ENCODE assay signal across 16 cellular contexts in the genomic region with DNA sequence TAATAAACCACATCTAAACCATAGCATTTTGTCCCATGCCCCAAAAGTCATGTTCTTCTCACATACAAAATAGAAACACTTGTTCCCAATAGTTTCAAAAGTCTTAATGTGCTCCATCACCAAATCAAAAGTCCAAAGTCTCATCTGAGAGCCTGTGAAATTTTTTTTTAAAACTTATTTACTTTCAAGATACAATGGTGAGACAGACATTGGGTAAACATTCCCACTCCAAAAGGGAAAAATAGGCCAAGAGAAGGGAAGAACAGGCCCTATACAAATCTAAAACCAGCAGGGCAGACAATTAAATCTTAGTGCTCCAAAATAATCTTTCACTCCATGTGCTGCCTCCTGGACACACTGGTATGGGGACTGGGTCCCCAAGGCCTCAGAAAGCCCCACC.
DNase-seq lines count a peak whose midpoint lies in the region; ATAC-seq and TF ChIP-seq lines count a peak whose summit lies in the region.
"Had no signal": no experiment of that assay in that cellular context is flagged by ENCODE, and none has a peak within 500 bp of the region (broad histone marks: within the 10 kb centered on the region; RNA-seq: fewer than 3 reads in every experiment).

No MANE protein-coding gene starts in this region.

- H3K36me3 Mint-ChIP-seq in MCF 10A (ENCODE audit: insufficient read depth, unreplicated experiment) = no peaks in the 10 kb centered on the region

- CTCF ChIA-PET in mammary epithelial cell (lab: Charles Lee; ENCODE audit: low non-redundant PET) = no interaction called here
- CTCF ChIA-PET in MCF 10A (lab: Yijun Ruan, JAX) = interaction anchor here (0.7 to 1.2 kb wide), 2 partner anchors 71 to 142 kb away, joined by 3 to 6 read pairs; no protein-coding TSS in a partner anchor

- H3K9me2 ChIP-seq in Loucy (replicated peaks; ENCODE audit: low read depth, low read length) (no peaks in the 10 kb centered on the region), hepatocyte (replicated peaks; ENCODE audit: insufficient read depth) (no peaks in the 10 kb centered on the region)

- no peak overlapping the region for H3K27ac Mint-ChIP-seq in MCF 10A (ENCODE audit: low read depth, unreplicated experiment)
- H3K27ac Mint-ChIP-seq: CD4-positive, alpha-beta T cell had no signal

- H3K4me3 ChIP-seq in mammary epithelial cell (replicated peaks in 1 of 3; ENCODE audit: insufficient read depth in 1 of 3, low read depth in 2 of 3, low read length in 3 of 3) (no peak overlapping the region), Loucy (ENCODE audit: low read length, poor library complexity, severe bottlenecking) (no peak overlapping the region), hepatocyte (no peak overlapping the region)
- H3K4me3 ChIP-seq: BLaER1 treated with 17β-estradiol and CSF1 and Interleukin-3, amounts not matched to agents 10 nM and 100 nM; GM12878; HAP-1 had no signal

- H3K27me3 Mint-ChIP-seq in MCF 10A (ENCODE audit: insufficient read depth, unreplicated experiment) = no peaks in the 10 kb centered on the region
- H3K27me3 Mint-ChIP-seq: CD4-positive, alpha-beta T cell had no signal

- H3K4me2 ChIP-seq in mammary epithelial cell (ENCODE audit: insufficient read depth, low read depth, low read length) = no peak overlapping the region
- no peak overlapping the region for H3K4me2 ChIP-seq in Loucy (ENCODE audit: low read depth, low read length, poor library complexity, severe bottlenecking)
- H3K4me2 ChIP-seq in hepatocyte = no peak overlapping the region
- H3K4me2 ChIP-seq: BLaER1 treated with 17β-estradiol and CSF1 and Interleukin-3, amounts not matched to agents 10 nM and 100 nM had no signal

- no peaks in the 10 kb centered on the region for H3K4me1 Mint-ChIP-seq in MCF 10A (ENCODE audit: insufficient read depth, unreplicated experiment)

- no peaks in the 10 kb centered on the region for H3K27me3 ChIP-seq in mammary epithelial cell (ENCODE audit: insufficient read depth, low read length)
- H3K27me3 ChIP-seq in Loucy (ENCODE audit: insufficient read depth, low read length, poor library complexity, severe bottlenecking) = no peaks in the 10 kb centered on the region
- no peaks in the 10 kb centered on the region for H3K27me3 ChIP-seq in hepatocyte
- H3K27me3 ChIP-seq: BLaER1 treated with 17β-estradiol and CSF1 and Interleukin-3, amounts not matched to agents 10 nM and 100 nM had no signal

- H3K27ac ChIP-seq in mammary epithelial cell (ENCODE audit: insufficient read depth, low read depth, low read length) = no peak overlapping the region
- H3K27ac ChIP-seq in hepatocyte = peak overlapping the region; percentile 6
- H3K27ac ChIP-seq: BLaER1 treated with 17β-estradiol and CSF1 and Interleukin-3, amounts not matched to agents 10 nM and 100 nM had no signal

- peaks cover under 1% of the 10 kb centered on the region for H3K9me3 Mint-ChIP-seq in MCF 10A (ENCODE audit: unreplicated experiment)

- DNase-seq in mammary epithelial cell (no peak), MCF 10A (ENCODE audit: unreplicated experiment) (no peak), hepatocyte (ENCODE audit: low spot score) (no peak), T1000 (lab: John Stamatoyannopoulos, UW) (no peak), activated T-cell treated with anti-CD3 and anti-CD28 coated beads for 4 hours (no peak)
- DNase-seq: 8988T; ACHN; CD4-positive, alpha-beta T cell; DMS79; GOT3; KBM-7 had no signal

- no peaks in the 10 kb centered on the region for H3K79me2 ChIP-seq in mammary epithelial cell (ENCODE audit: insufficient read depth, low read length)
- H3K79me2 ChIP-seq in Loucy (ENCODE audit: insufficient read depth, low read length) = no peaks in the 10 kb centered on the region
- no peaks in the 10 kb centered on the region for H3K79me2 ChIP-seq in hepatocyte

- H3K9ac ChIP-seq in mammary epithelial cell (ENCODE audit: insufficient read depth, low read length) = no peak overlapping the region
- H3K9ac ChIP-seq in Loucy (ENCODE audit: low read depth, low read length, poor library complexity, severe bottlenecking) = no peak overlapping the region
- H3K9ac ChIP-seq: BLaER1 treated with 17β-estradiol and CSF1 and Interleukin-3, amounts not matched to agents 10 nM and 100 nM had no signal

- in situ Hi-C loops in mammary epithelial cell (cut with MboI; ENCODE audit: low sequenced_read_pairs in 2 of 2) = no loop called here

- H3F3A ChIP-seq in Loucy (ENCODE audit: low read depth) = no peaks in the 10 kb centered on the region

- no peak for ATAC-seq in GM19324 (IDR thresholded peaks at IDR 0.05; ENCODE audit: low FRiP score, unreplicated experiment)
- ATAC-seq: GM12878 had no signal

- intact Hi-C loops in mammary epithelial cell (cut with micrococcal nuclease) = no loop called here
- intact Hi-C loops in MCF 10A (cut with micrococcal nuclease) = no loop called here

- H4K20me1 ChIP-seq in mammary epithelial cell (ENCODE audit: insufficient read depth, low read length) (no peaks in the 10 kb centered on the region), Loucy (ENCODE audit: insufficient read depth, low read length, poor library complexity, severe bottlenecking) (no peaks in the 10 kb centered on the region), hepatocyte (ENCODE audit: insufficient read depth, poor library complexity, severe bottlenecking) (no peaks in the 10 kb centered on the region)
- H4K20me1 ChIP-seq: BLaER1 treated with 17β-estradiol and CSF1 and Interleukin-3, amounts not matched to agents 10 nM and 100 nM had no signal

- H3K4me1 ChIP-seq in mammary epithelial cell (ENCODE audit: insufficient read depth, low read length) (no peaks in the 10 kb centered on the region), Loucy (ENCODE audit: insufficient read depth, low read length, poor library complexity, severe bottlenecking) (peaks cover 7% of the 10 kb centered on the region), hepatocyte (ENCODE audit: insufficient read depth) (peaks cover 12% of the 10 kb centered on the region)
- H3K4me1 ChIP-seq: HAP-1 had no signal

- BruUV-seq in mammary epithelial cell (replicated peaks; lab: Mats Ljungman, UMichigan) (no TSS peak), MCF 10A (replicated peaks; lab: Mats Ljungman, UMichigan) (no TSS peak)

- H3K9me3 ChIP-seq in mammary epithelial cell (replicated peaks; ENCODE audit: insufficient read depth, low read length) = no peaks in the 10 kb centered on the region
- 0 out of 2 replicates have a peak, but pooled peaks cover 4% of the 10 kb centered on the region for H3K9me3 ChIP-seq in Loucy (ENCODE audit: insufficient read depth, low read depth, low read length)
- H3K9me3 ChIP-seq in hepatocyte (ENCODE audit: low read depth) = no peaks in the 10 kb centered on the region
- H3K9me3 ChIP-seq: HAP-1 had no signal

- POLR2A ChIA-PET in MCF 10A (lab: Yijun Ruan, JAX) = interaction anchor here (2.1 kb wide), 1 partner anchor 9 kb away, joined by 11 read pairs; no protein-coding TSS in a partner anchor

- H2AFZ ChIP-seq in mammary epithelial cell (ENCODE audit: low read depth, low read length) (peak overlapping the region; percentile 7), Loucy (ENCODE audit: low read length) (0 out of 2 replicates have a peak overlapping the region, but pooled peaks have one; percentile 29), hepatocyte (no peak overlapping the region)

- no peaks in the 10 kb centered on the region for H3K36me3 ChIP-seq in mammary epithelial cell (ENCODE audit: insufficient read depth, low read length)
- no peaks in the 10 kb centered on the region for H3K36me3 ChIP-seq in Loucy (ENCODE audit: insufficient read depth, low read length)
- H3K36me3 ChIP-seq in hepatocyte (replicated peaks; ENCODE audit: insufficient read depth, low read depth) = no peaks in the 10 kb centered on the region
- H3K36me3 ChIP-seq: HAP-1 had no signal

- no peak overlapping the region for H3K4me3 Mint-ChIP-seq in MCF 10A (ENCODE audit: unreplicated experiment)
- H3K4me3 Mint-ChIP-seq: CD4-positive, alpha-beta T cell had no signal

- dilution Hi-C loops in mammary epithelial cell (cut with HindIII; ENCODE audit: low sequenced_read_pairs) = no loop called here

- TF ChIP-seq CTCF in mammary epithelial cell (conservative IDR thresholded peaks at IDR 0.05 in 1 of 2, IDR thresholded peaks at IDR 0.05 in 1 of 2; ENCODE audit: extremely low read depth in 1 of 2, insufficient read depth in 1 of 2, low read depth in 1 of 2, low read length in 2 of 2) (no peak), MCF 10A (IDR thresholded peaks at IDR 0.05; ENCODE audit: unreplicated experiment) (no peak), Loucy (conservative IDR thresholded peaks at IDR 0.05; ENCODE audit: low read length) (no peak), hepatocyte (IDR thresholded peaks at IDR 0.05; ENCODE audit: poor library complexity) (no peak)
